In the genomic region with DNA sequence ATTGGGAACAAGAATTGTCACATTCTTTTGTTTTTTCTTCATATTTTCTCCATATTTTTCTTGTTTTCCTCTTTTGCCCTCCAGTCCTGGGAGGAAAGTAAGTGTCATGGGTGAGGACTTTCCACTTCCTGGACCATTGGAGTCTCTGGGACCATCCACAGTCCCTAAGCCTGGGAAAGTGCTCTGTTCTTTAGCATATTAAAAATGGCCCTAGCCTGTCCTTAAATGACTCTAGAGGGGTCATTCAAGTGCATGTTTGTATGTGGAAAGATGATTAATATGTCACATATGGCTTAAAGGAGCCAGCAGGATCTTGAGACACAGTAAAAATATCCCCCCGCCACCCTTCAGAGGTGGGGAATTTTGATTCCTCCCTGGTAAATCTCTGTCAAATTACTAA, we compare ENCODE assay signal across 27 cellular contexts. TPM values are rescaled to one million over a fixed set of nuclear protein-coding genes. Genes with fewer than 3 reads are reported as not detected.
A peak's percentile ranks its signal among the peaks of the same experiment; 100 is the strongest.
DNase-seq lines count a peak whose midpoint lies in the region; ATAC-seq and TF ChIP-seq lines count a peak whose summit lies in the region.
"Had no signal": no experiment of that assay in that cellular context is flagged by ENCODE, and none has a peak within 500 bp of the region (broad histone marks: within the 10 kb centered on the region; RNA-seq: fewer than 3 reads in every experiment).

No MANE protein-coding gene starts in this region.

- H3K79me2 ChIP-seq in ACC112 (ENCODE audit: control insufficient read depth, insufficient read depth, low read length, unreplicated experiment), result no peaks in the 10 kb centered on the region

- 74 to 83% (median 79%) methylated on average over 1 of the region's 1 CpG for WGBS in heart left ventricle, 4 donors

- peak; percentile 4 for DNase-seq in EH (ENCODE audit: low read depth)
- DNase-seq in heart left ventricle, result no peak
- peak; percentile 20 for DNase-seq in myocyte (ENCODE audit: low read depth)
- DNase-seq in GM10266 (ENCODE audit: extremely low spot score), result no peak
- DNase-seq in ureter (ENCODE audit: low spot score), result no peak
- DNase-seq in cortex of kidney (lab: John Stamatoyannopoulos, UW), result no peak
- no peak for DNase-seq in AG08396 (ENCODE audit: low spot score)
- DNase-seq: Calu3; CD8-positive, alpha-beta memory T cell; DMS79 treated with DMSO at 0.1 percent for 48 hours; H7; Kasumi-1; NCI-H1105; NCI-H1436 treated with DMSO at 0.1 percent for 48 hours; NCI-H1930; NCI-H2107; NCI-H446; NCI-H524 treated with DMSO at 0.1 percent for 48 hours; SK-N-SH; SW 1271 had no signal

- no peak for TF ChIP-seq POLR2A in heart left ventricle (IDR thresholded peaks at IDR 0.05)

- H3K4me3 ChIP-seq in ACC112 (ENCODE audit: low read depth, low read length) (no peak overlapping the region; the same call in 1 of the 2 replicates), heart left ventricle (no peak overlapping the region)

- H3K27ac ChIP-seq in ACC112 (ENCODE audit: low read depth, low read length), result no peak overlapping the region
- H3K27ac ChIP-seq in heart left ventricle, result peak overlapping the region in 7 of 12 donors; percentile 12 to 72 (median 48)

- peak overlapping the region; percentile 57 for H2AFZ ChIP-seq in ACC112 (ENCODE audit: low read length, unreplicated experiment)

- intact Hi-C loops in heart left ventricle (cut with DNase I), result loop anchor here in 9 of 10 donors (2.0 to 10.0 kb wide), 5 partner anchors 141 to 207 kb away; no protein-coding TSS in a partner anchor

- H3K4me1 ChIP-seq in ACC112 (ENCODE audit: control insufficient read depth, insufficient read depth, low read length, unreplicated experiment), result peaks cover 12% of the 10 kb centered on the region
- peaks cover 0 to 19% (median 0%) of the 10 kb centered on the region in 12 donors for H3K4me1 ChIP-seq in heart left ventricle

- H3K9me3 ChIP-seq in heart left ventricle, result no peaks in the 10 kb centered on the region
- H3K9me3 ChIP-seq: SK-N-SH had no signal

- TF ChIP-seq CTCF in heart left ventricle (IDR thresholded peaks at IDR 0.05), result no peak
- no peak for TF ChIP-seq CTCF in GM10266 (IDR thresholded peaks at IDR 0.05; ENCODE audit: control insufficient read depth, insufficient read depth, low read depth, missing control alignments)

- H3K27me3 ChIP-seq in ACC112 (ENCODE audit: insufficient read depth, low read length) (peaks cover 58% of the 10 kb centered on the region), heart left ventricle (peaks cover 0 to 18% (median 6%) of the 10 kb centered on the region in 9 donors)

- H3K36me3 ChIP-seq in ACC112 (ENCODE audit: insufficient read depth, low read length), result no peaks in the 10 kb centered on the region
- no peaks in the 10 kb centered on the region for H3K36me3 ChIP-seq in heart left ventricle

- peak; percentile 35 to 82 (median 48) for ATAC-seq in heart left ventricle
- ATAC-seq: Panc1 had no signal

RNA-seq across cellular contexts. Expression of a gene that starts 20.1 kb away (rescaled TPM):
- total RNA-seq in heart left ventricle (not detected), myocyte (not detected in 2 replicates), ureter (not detected)
- not detected for polyA plus RNA-seq in heart left ventricle
- polyA plus RNA-seq in myocyte (2012), result not detected
- total RNA-seq: Calu3; CD8-positive, alpha-beta memory T cell; H7; HepG2; HT1080; M059J; OCI-LY7 had no signal
- polyA plus RNA-seq: CD14-positive monocyte; CD8-positive, alpha-beta memory T cell; HepG2; SK-N-SH had no signal

RNA-seq across cellular contexts. Expression of a gene that starts 38.5 kb away (rescaled TPM):
- not detected for total RNA-seq in heart left ventricle
- polyA plus RNA-seq in heart left ventricle, result not detected
- total RNA-seq in myocyte, result not detected in 2 replicates
- polyA plus RNA-seq in myocyte (2012), result not detected
- total RNA-seq in ureter, result 1.4 TPM
- total RNA-seq: Calu3; CD8-positive, alpha-beta memory T cell; H7; HepG2; HT1080; M059J; OCI-LY7 had no signal
- polyA plus RNA-seq: CD14-positive monocyte; CD8-positive, alpha-beta memory T cell; HepG2; SK-N-SH had no signal

RNA-seq across cellular contexts. Expression of a gene that starts 46.1 kb away (rescaled TPM):
- total RNA-seq in heart left ventricle (10 to 100 TPM; 10.1 to 22.8 (median 13.4) TPM), myocyte (11.6 and 12.3 TPM in 2 replicates), ureter (14.4 TPM)
- 1 to 10 TPM; 2.0 to 7.7 TPM for polyA plus RNA-seq in heart left ventricle
- 9.1 TPM for polyA plus RNA-seq in myocyte (2012)

Comparison
In these comparisons a context has a peak if more than half of its experiments do, and no peak if none do; other contexts are left out.
1. DNase-seq: peak in EH (single experiment) and myocyte (single experiment); none in heart left ventricle (0 of 5), GM10266 (single experiment), ureter (single experiment), cortex of kidney (single experiment) and AG08396 (single experiment).